In genomic region chr5:859798-860296, GRCh38 we compare ENCODE assay signal across 19 cellular contexts. TPM values are rescaled to one million over a fixed set of nuclear protein-coding genes. Genes with fewer than 3 reads are reported as not detected.
DNase-seq lines count a peak whose midpoint lies in the region; ATAC-seq and TF ChIP-seq lines count a peak whose summit lies in the region.
"Had no signal": no experiment of that assay in that cellular context is flagged by ENCODE, and none has a peak within 500 bp of the region (broad histone marks: within the 10 kb centered on the region; RNA-seq: fewer than 3 reads in every experiment).

No MANE protein-coding gene starts in this region.

- ATAC-seq in GM21619 (IDR thresholded peaks at IDR 0.05; ENCODE audit: unreplicated experiment), result no peak
- ATAC-seq: GM23338, HCT116, HepG2 had no signal

- peaks cover 4% of the 10 kb centered on the region for H3K27me3 Mint-ChIP-seq in nephron progenitor cell (ENCODE audit: low read depth, poor library complexity)
- no peaks in the 10 kb centered on the region for H3K27me3 Mint-ChIP-seq in progenitor cell of endocrine pancreas
- H3K27me3 Mint-ChIP-seq: CD4-positive, CD25-positive, alpha-beta regulatory T cell; CD8-positive, alpha-beta memory T cell; IgD-negative memory B cell had no signal

- H3K27ac ChIP-seq in RWPE1, result peak overlapping the region; percentile 66

- TF ChIP-seq CTCF in RWPE1 (conservative IDR thresholded peaks at IDR 0.05; ENCODE audit: low read depth) (no peak), nephron progenitor cell (IDR thresholded peaks at IDR 0.05) (no peak), progenitor cell of endocrine pancreas (IDR thresholded peaks at IDR 0.05; ENCODE audit: unreplicated experiment) (no peak)

- DNase-seq in H7 (peak; percentile 39), RWPE1 (ENCODE audit: low spot score) (no peak), nephron progenitor cell (no peak), progenitor cell of endocrine pancreas (ENCODE audit: low spot score, unreplicated experiment) (no peak), HEK293T (ENCODE audit: extremely low spot score) (no peak), NCI-H1694 (lab: John Stamatoyannopoulos, UW) (no peak)
- DNase-seq: ACHN; BE2C; C1 segment of cervical spinal cord; CD4-positive, CD25-positive, alpha-beta regulatory T cell; CD8-positive, alpha-beta memory T cell; COR-L47; DMS 273 treated with DMSO at 0.1 percent for 48 hours; DMS53 had no signal

- H3K36me3 ChIP-seq in H7 (replicated peaks; ENCODE audit: control insufficient read depth, insufficient read depth, low read length), result peaks cover 14% of the 10 kb centered on the region

- POLR2A ChIA-PET in RWPE1 (lab: Yijun Ruan, JAX; ENCODE audit: low non-redundant PET), result no interaction called here
- POLR2A ChIA-PET in HEK293T (lab: Yijun Ruan, JAX), result interaction anchor here (0.8 to 1.1 kb wide), 2 partner anchors 11 to 33 kb away, joined by 3 read pairs; partner anchors contain the start of gene TRIP13

- H3K36me3 Mint-ChIP-seq in nephron progenitor cell (ENCODE audit: low read depth) (peaks cover 6% of the 10 kb centered on the region), progenitor cell of endocrine pancreas (ENCODE audit: insufficient read depth) (no peaks in the 10 kb centered on the region)

- peak overlapping the region; percentile 93 for H3K27ac Mint-ChIP-seq in nephron progenitor cell
- H3K27ac Mint-ChIP-seq in progenitor cell of endocrine pancreas, result peak overlapping the region; percentile 38
- H3K27ac Mint-ChIP-seq: CD4-positive, CD25-positive, alpha-beta regulatory T cell; IgD-negative memory B cell had no signal

- peaks cover 16% of the 10 kb centered on the region for H3K4me1 Mint-ChIP-seq in nephron progenitor cell
- H3K4me1 Mint-ChIP-seq in progenitor cell of endocrine pancreas (ENCODE audit: low read depth), result peaks cover 14% of the 10 kb centered on the region
- H3K4me1 Mint-ChIP-seq: GM23338, IgD-negative memory B cell had no signal

- H3K4me3 Mint-ChIP-seq in nephron progenitor cell, result no peak overlapping the region
- no peak overlapping the region for H3K4me3 Mint-ChIP-seq in progenitor cell of endocrine pancreas (ENCODE audit: low read depth)
- H3K4me3 Mint-ChIP-seq: CD4-positive, CD25-positive, alpha-beta regulatory T cell; GM23338; IgD-negative memory B cell had no signal

- CTCF ChIA-PET in RWPE1 (lab: Yijun Ruan, JAX) (no interaction called here), HEK293T (lab: Yijun Ruan, JAX) (no interaction called here)

- no peaks in the 10 kb centered on the region for H3K27me3 ChIP-seq in H7 (ENCODE audit: control insufficient read depth, insufficient read depth, low read length)
- H3K27me3 ChIP-seq: BE2C had no signal

- no peaks in the 10 kb centered on the region for H3K9me3 Mint-ChIP-seq in nephron progenitor cell
- H3K9me3 Mint-ChIP-seq in progenitor cell of endocrine pancreas (ENCODE audit: low read depth), result no peaks in the 10 kb centered on the region
- H3K9me3 Mint-ChIP-seq: CD4-positive, CD25-positive, alpha-beta regulatory T cell; CD8-positive, alpha-beta memory T cell; GM23338; IgD-negative memory B cell had no signal

- H3K4me3 ChIP-seq in H7 (ENCODE audit: insufficient read depth, low read depth, low read length), result no peak overlapping the region
- H3K4me3 ChIP-seq: GM23338 had no signal

TF ChIP-seq in HEK293T, 16 proteins besides CTCF, POLR2A, EP300 and RAD21:
- TF ChIP-seq LEF1 (IDR thresholded peaks at IDR 0.05; ENCODE audit: borderline replicate concordance) (no peak), ARNT (IDR thresholded peaks at IDR 0.05) (no peak), BHLHE40 (IDR thresholded peaks at IDR 0.05; ENCODE audit: borderline replicate concordance) (no peak), ELF4 (IDR thresholded peaks at IDR 0.05) (no peak), FOXM1 (IDR thresholded peaks at IDR 0.05; ENCODE audit: borderline replicate concordance) (no peak), TARDBP (IDR thresholded peaks at IDR 0.05) (no peak), NFRKB (IDR thresholded peaks at IDR 0.05) (no peak), SP1 (IDR thresholded peaks at IDR 0.05) (no peak), CTBP1 (IDR thresholded peaks at IDR 0.05; ENCODE audit: borderline replicate concordance) (no peak), ZNF384 (IDR thresholded peaks at IDR 0.05) (no peak), SUZ12 (IDR thresholded peaks at IDR 0.05) (no peak), FOXK2 (IDR thresholded peaks at IDR 0.05) (no peak)

RNA-seq across cellular contexts. Expression of gene ZDHHC11, which starts 9.1 kb away (rescaled TPM):
- total RNA-seq in H7 (2014; rRNA removed; shearing (Covaris generic)), result 5.2 and 7.7 TPM in 2 replicates
- 44.3 and 47.6 TPM in 2 replicates for total RNA-seq in progenitor cell of endocrine pancreas

RNA-seq across cellular contexts. Expression of gene BRD9, which starts 32.8 kb away (rescaled TPM):
- total RNA-seq in H7 (2014; rRNA removed; shearing (Covaris generic)), result 32.1 and 39.3 TPM in 2 replicates
- total RNA-seq in progenitor cell of endocrine pancreas, result 69.0 and 69.2 TPM in 2 replicates

RNA-seq across cellular contexts. Expression of gene TRIP13, which starts 32.8 kb away (rescaled TPM):
- 60.3 and 63.0 TPM in 2 replicates for total RNA-seq in H7 (2014; rRNA removed; shearing (Covaris generic))
- 11.9 and 13.5 TPM in 2 replicates for total RNA-seq in progenitor cell of endocrine pancreas
